28 cellular contexts compared by ENCODE assay signal in the genomic region with DNA sequence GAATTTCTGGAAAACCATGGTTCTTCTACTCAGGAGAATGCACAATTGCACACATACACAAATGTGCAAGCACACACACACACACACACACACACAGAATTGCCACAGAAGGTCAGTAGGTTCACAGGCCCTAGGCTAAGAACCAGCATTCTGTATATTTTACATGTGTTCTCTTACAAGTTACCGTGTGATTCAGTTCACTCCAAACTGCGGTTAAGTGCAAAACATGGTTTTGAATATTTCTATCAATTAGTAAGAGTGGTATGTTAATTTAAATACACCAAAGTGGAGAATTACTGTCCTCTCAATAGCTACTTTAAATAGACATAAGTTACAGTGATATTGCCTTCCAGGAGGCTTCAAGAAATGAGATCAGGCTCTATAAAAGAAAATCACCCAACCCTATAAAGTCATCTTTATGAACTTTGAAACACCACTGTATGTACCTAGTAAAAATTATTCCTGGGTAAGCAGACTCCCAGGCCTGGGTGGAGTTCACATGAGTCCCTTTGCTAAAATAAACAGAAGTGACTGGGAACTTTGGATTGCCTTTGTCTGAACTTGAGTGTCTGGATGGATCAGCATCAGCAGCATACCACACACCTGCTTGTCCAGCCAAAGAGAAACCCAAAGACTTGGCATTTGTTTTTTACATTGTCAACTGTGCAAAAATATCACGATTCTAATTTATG.
A peak's percentile ranks its signal among the peaks of the same experiment; 100 is the strongest.
DNase-seq lines count a peak whose midpoint lies in the region; ATAC-seq and TF ChIP-seq lines count a peak whose summit lies in the region.
"Had no signal": no experiment of that assay in that cellular context is flagged by ENCODE, and none has a peak within 500 bp of the region (broad histone marks: within the 10 kb centered on the region; RNA-seq: fewer than 3 reads in every experiment).

No MANE protein-coding gene starts in this region.

- TF ChIP-seq POLR2A in IMR-90 (IDR thresholded peaks at IDR 0.05; ENCODE audit: low read depth, low read length), result no peak
- TF ChIP-seq POLR2A in Peyer's patch (IDR thresholded peaks at IDR 0.05), result no peak
- TF ChIP-seq POLR2A in prostate gland (IDR thresholded peaks at IDR 0.05), result no peak

- H3K9me3 ChIP-seq in IMR-90 (ENCODE audit: control insufficient read depth, insufficient read depth, low read length) (no peaks in the 10 kb centered on the region), Peyer's patch (no peaks in the 10 kb centered on the region), prostate gland (no peaks in the 10 kb centered on the region), MM.1S (replicated peaks; ENCODE audit: insufficient read depth, low read length) (no peaks in the 10 kb centered on the region), trophoblast cell (ENCODE audit: insufficient read depth, low read depth, low read length) (no peaks in the 10 kb centered on the region)
- H3K9me3 ChIP-seq: ovary, right lobe of liver, thyroid gland had no signal

- TF ChIP-seq RAD21 in IMR-90 (IDR thresholded peaks at IDR 0.05; ENCODE audit: low read length), result no peak

- POLR2A ChIA-PET in IMR-90 (lab: Charles Lee; ENCODE audit: unreplicated experiment), result no interaction called here

- no peak overlapping the region for H2BK120ac ChIP-seq in IMR-90 (ENCODE audit: low read depth, low read length)
- no peak overlapping the region for H2BK120ac ChIP-seq in trophoblast cell (ENCODE audit: insufficient read depth, low read length, poor library complexity)

- intact Hi-C loops in IMR-90 (cut with micrococcal nuclease), result no loop called here
- intact Hi-C loops in prostate gland (cut with DNase I), result no loop called here

- H3K4me1 ChIP-seq in IMR-90 (ENCODE audit: control insufficient read depth, insufficient read depth, low read length) (peaks cover 4% of the 10 kb centered on the region), Peyer's patch (no peaks in the 10 kb centered on the region), prostate gland (replicated peaks) (no peaks in the 10 kb centered on the region), MM.1S (ENCODE audit: low read length) (no peaks in the 10 kb centered on the region), trophoblast cell (ENCODE audit: control insufficient read depth in 1 of 2, insufficient read depth in 2 of 2, low read length in 2 of 2) (peaks cover 0 to 2% of the 10 kb centered on the region in 2 experiments)
- H3K4me1 ChIP-seq: right lobe of liver, thyroid gland had no signal

- CTCF ChIA-PET in IMR-90 (lab: Yijun Ruan, JAX), result no interaction called here

- dilution Hi-C loops in IMR-90 (cut with HindIII; ENCODE audit: low sequenced_read_pairs, unreplicated experiment), result no loop called here

- H3K23ac ChIP-seq in IMR-90 (ENCODE audit: low read depth, low read length), result no peak overlapping the region
- H3K23ac ChIP-seq in trophoblast cell (ENCODE audit: low read length), result no peak overlapping the region

- H3K4me2 ChIP-seq in IMR-90 (ENCODE audit: low read depth, low read length) (no peak overlapping the region), MM.1S (ENCODE audit: low read depth, low read length) (no peak overlapping the region), trophoblast cell (ENCODE audit: low read length) (no peak overlapping the region)

- H2BK5ac ChIP-seq in IMR-90 (ENCODE audit: low read depth, low read length, poor library complexity, severe bottlenecking) (no peak overlapping the region), trophoblast cell (ENCODE audit: low read depth, low read length, poor library complexity) (no peak overlapping the region)

- no CpG with 5 or more reads among the region's 3 CpGs for WGBS in IMR-90 (ENCODE audit: extremely low coverage in 2 of 2, insufficient read length in 1 of 2), 2 experiments
- 46% methylated on average over 3 of the region's 3 CpGs for WGBS in prostate gland
- WGBS in trophoblast cell (ENCODE audit: extremely low coverage, insufficient coverage, insufficient read length), result no CpG with 5 or more reads among the region's 3 CpGs

- no TSS peak for BruUV-seq in IMR-90 (replicated peaks; lab: Mats Ljungman, UMichigan)

- ATAC-seq in IMR-90 (ENCODE audit: low read depth), result no peak
- no peak for ATAC-seq in GM21576 (IDR thresholded peaks at IDR 0.05; ENCODE audit: unreplicated experiment)
- ATAC-seq: activated naive CD4-positive, alpha-beta T cell treated with anti-CD3 and anti-CD28 coated beads, Interleukin-2, amount 50 U/mL, for 72 hours; HCT116; natural killer cell treated with Interleukin-12 subunit alpha and Interleukin-12 subunit beta and Interleukin-15 and Interleukin-18, amount 100 ng/mL, for 72 hours; Right ventricle myocardium inferior; stimulated activated naive CD8-positive, alpha-beta T cell treated with anti-CD3 and anti-CD28 coated beads, Interleukin-15, amount 100 ng/mL, for 72 hours; WTC11 had no signal

- no peak overlapping the region for H4K8ac ChIP-seq in IMR-90 (ENCODE audit: low read depth in 2 of 2, low read length in 2 of 2)
- no peak overlapping the region for H4K8ac ChIP-seq in trophoblast cell (ENCODE audit: low read depth, low read length)

- H3K9me2 ChIP-seq in MM.1S (replicated peaks; ENCODE audit: insufficient read depth, low read length), result no peaks in the 10 kb centered on the region

- no peak overlapping the region for H3K4me3 ChIP-seq in IMR-90 (ENCODE audit: insufficient read depth, low read depth, low read length)
- H3K4me3 ChIP-seq in Peyer's patch, result no peak overlapping the region
- H3K4me3 ChIP-seq in fibroblast of villous mesenchyme (ENCODE audit: low read depth, low read length), result no peak overlapping the region
- H3K4me3 ChIP-seq in prostate gland, result no peak overlapping the region
- H3K4me3 ChIP-seq in MM.1S (ENCODE audit: low read length), result no peak overlapping the region
- H3K4me3 ChIP-seq in trophoblast cell (ENCODE audit: low read depth, low read length), result no peak overlapping the region
- H3K4me3 ChIP-seq: dorsolateral prefrontal cortex, ovary, right lobe of liver, thyroid gland had no signal

- no peak overlapping the region for H2AK9ac ChIP-seq in IMR-90 (replicated peaks; ENCODE audit: low read depth, low read length, poor library complexity)

- no peak overlapping the region for H2BK12ac ChIP-seq in trophoblast cell (ENCODE audit: low read length)

- H4K91ac ChIP-seq in IMR-90 (ENCODE audit: insufficient read depth, low read depth, low read length), result no peak overlapping the region
- H4K91ac ChIP-seq in trophoblast cell (ENCODE audit: low read depth, low read length), result no peak overlapping the region

- H4K5ac ChIP-seq in IMR-90 (ENCODE audit: low read depth, low read length), result no peak overlapping the region

- H4K20me1 ChIP-seq in IMR-90 (ENCODE audit: insufficient read depth, low read length) (no peaks in the 10 kb centered on the region), MM.1S (ENCODE audit: insufficient read depth, low read length) (no peaks in the 10 kb centered on the region)

- in situ Hi-C loops in IMR-90 (cut with MboI; ENCODE audit: low sequenced_read_pairs), result no loop called here

- H2AK5ac ChIP-seq in IMR-90 (ENCODE audit: low read depth, low read length), result no peak overlapping the region
- H2AK5ac ChIP-seq in trophoblast cell (ENCODE audit: low read length), result no peak overlapping the region

- H3K9me1 ChIP-seq in IMR-90 (ENCODE audit: insufficient read depth, low read length), result no peaks in the 10 kb centered on the region

- H3K4ac ChIP-seq in IMR-90 (ENCODE audit: low read depth, low read length) (no peak overlapping the region), trophoblast cell (ENCODE audit: low read depth, low read length) (no peak overlapping the region)

- H2AFZ ChIP-seq in IMR-90 (replicated peaks; ENCODE audit: low read length, poor library complexity) (no peak overlapping the region), MM.1S (ENCODE audit: low read length) (no peak overlapping the region), trophoblast cell (ENCODE audit: insufficient read depth, low read length, poor library complexity) (no peak overlapping the region)

- no peaks in the 10 kb centered on the region for H3K36me3 ChIP-seq in IMR-90 (ENCODE audit: control insufficient read depth, insufficient read depth, low read length)
- H3K36me3 ChIP-seq in Peyer's patch, result no peaks in the 10 kb centered on the region
- no peaks in the 10 kb centered on the region for H3K36me3 ChIP-seq in prostate gland
- no peaks in the 10 kb centered on the region for H3K36me3 ChIP-seq in MM.1S (replicated peaks; ENCODE audit: insufficient read depth, low read length)
- H3K36me3 ChIP-seq in trophoblast cell (ENCODE audit: control insufficient read depth in 1 of 2, insufficient read depth in 2 of 2, low read length in 2 of 2), result no peaks in the 10 kb centered on the region
- H3K36me3 ChIP-seq: ovary, right lobe of liver, thyroid gland had no signal

- H3K27ac ChIP-seq in IMR-90 (ENCODE audit: insufficient read depth, low read length) (no peak overlapping the region), Peyer's patch (peak overlapping the region in 3 of 4 donors; percentile 47 to 92 (median 67)), prostate gland (no peak overlapping the region), MM.1S (ENCODE audit: low read length) (no peak overlapping the region), trophoblast cell (ENCODE audit: low read depth, low read length) (no peak overlapping the region)
- H3K27ac ChIP-seq: C4-2B, dorsolateral prefrontal cortex, ovary, right lobe of liver, thyroid gland had no signal

- H3K79me1 ChIP-seq in IMR-90 (ENCODE audit: low read depth in 1 of 2, low read length in 2 of 2) (no peaks in the 10 kb centered on the region), trophoblast cell (ENCODE audit: low read length) (peaks cover 6% of the 10 kb centered on the region)

- H3K79me2 ChIP-seq in MM.1S (ENCODE audit: low read length) (no peaks in the 10 kb centered on the region), trophoblast cell (ENCODE audit: control insufficient read depth, insufficient read depth, low read length, poor library complexity) (no peaks in the 10 kb centered on the region)

- no peak overlapping the region for H3K56ac ChIP-seq in IMR-90 (ENCODE audit: extremely low read depth, insufficient read depth, low read length)

- no peak overlapping the region for H4K12ac ChIP-seq in trophoblast cell (ENCODE audit: low read depth, low read length)

- no peak for DNase-seq in IMR-90
- peak in 1 of 3 donors; percentile 67 for DNase-seq in Peyer's patch
- peak; percentile 20 for DNase-seq in fibroblast of villous mesenchyme (ENCODE audit: low read depth)
- peak; percentile 32 for DNase-seq in prostate gland (ENCODE audit: low spot score)
- no peak for DNase-seq in MM.1S
- no peak for DNase-seq in trophoblast cell
- DNase-seq in activated naive CD4-positive, alpha-beta T cell treated with Interleukin-2 at 50 U/mL for 16 hours, result no peak
- DNase-seq: anterior cingulate cortex; Calu3; central memory CD4-positive, alpha-beta T cell; dorsolateral prefrontal cortex; KBM-7; MV-4-11; NCI-H187; NCI-H82; ovary; right lobe of liver; stimulated activated CD4-positive, alpha-beta T cell treated with anti-CD3 and anti-CD28 coated beads, Interleukin-15, amount 100 ng/mL, for 24 hours; stimulated activated naive CD8-positive, alpha-beta T cell treated with anti-CD3 and anti-CD28 coated beads, Interleukin-15, amount 100 ng/mL, for 72 hours; T-helper 9 cell; thyroid gland had no signal

- H3K18ac ChIP-seq in IMR-90 (ENCODE audit: low read depth, low read length) (peak overlapping the region; percentile 39; the same call in 1 of the 2 replicates), trophoblast cell (ENCODE audit: low read length) (no peak overlapping the region)

- H3K14ac ChIP-seq in IMR-90 (replicated peaks; ENCODE audit: low read depth, low read length) (no peak overlapping the region), trophoblast cell (ENCODE audit: low read length) (no peak overlapping the region)

- no peaks in the 10 kb centered on the region for H3K27me3 ChIP-seq in IMR-90 (ENCODE audit: control insufficient read depth, insufficient read depth, low read length)
- H3K27me3 ChIP-seq in Peyer's patch, result no peaks in the 10 kb centered on the region
- H3K27me3 ChIP-seq in prostate gland (replicated peaks; ENCODE audit: insufficient read depth), result no peaks in the 10 kb centered on the region
- H3K27me3 ChIP-seq in MM.1S (replicated peaks; ENCODE audit: insufficient read depth, low read length), result no peaks in the 10 kb centered on the region
- H3K27me3 ChIP-seq in trophoblast cell (ENCODE audit: insufficient read depth, low read length), result no peaks in the 10 kb centered on the region
- H3K27me3 ChIP-seq: dorsolateral prefrontal cortex, ovary, right lobe of liver, thyroid gland had no signal

- H3F3A ChIP-seq in MM.1S (ENCODE audit: insufficient read depth, low read length), result no peaks in the 10 kb centered on the region

- TF ChIP-seq CTCF in IMR-90 (conservative IDR thresholded peaks at IDR 0.05; ENCODE audit: low read depth, low read length) (no peak), Peyer's patch (IDR thresholded peaks at IDR 0.05) (no peak), fibroblast of villous mesenchyme (IDR thresholded peaks at IDR 0.05; ENCODE audit: insufficient read depth, low read depth, low read length) (no peak), prostate gland (IDR thresholded peaks at IDR 0.05) (no peak), MM.1S (IDR thresholded peaks at IDR 0.05; ENCODE audit: low read length) (no peak)

- no peak overlapping the region for H2BK20ac ChIP-seq in IMR-90 (ENCODE audit: low read depth, low read length)

- 0 out of 3 replicates have a peak overlapping the region, but pooled peaks have one; percentile 85 for H2BK15ac ChIP-seq in IMR-90 (ENCODE audit: low read depth, low read length)

- H3K9ac ChIP-seq in IMR-90 (ENCODE audit: low read depth, low read length), result no peak overlapping the region
- no peak overlapping the region for H3K9ac ChIP-seq in MM.1S (ENCODE audit: low read length)
- H3K9ac ChIP-seq in trophoblast cell (ENCODE audit: low read length), result no peak overlapping the region

Comparison
In these comparisons a context has a peak if more than half of its experiments do, and no peak if none do; other contexts are left out.
1. DNase-seq: peak in fibroblast of villous mesenchyme (single experiment) and prostate gland (single experiment); none in IMR-90 (single experiment), MM.1S (single experiment), trophoblast cell (0 of 2) and activated naive CD4-positive, alpha-beta T cell treated with Interleukin-2 at 50 U/mL for 16 hours (single experiment).
2. H3K27ac ChIP-seq: peak in Peyer's patch (3 of 4); none in IMR-90 (single experiment), prostate gland (0 of 2), MM.1S (single experiment) and trophoblast cell (single experiment).